In genomic region chr3:119257111-119257510, GRCh38 we compare ENCODE assay signal across 26 cellular contexts. TPM values are rescaled to one million over a fixed set of nuclear protein-coding genes. Genes with fewer than 3 reads are reported as not detected.
DNase-seq lines count a peak whose midpoint lies in the region; ATAC-seq and TF ChIP-seq lines count a peak whose summit lies in the region.
"Had no signal": no experiment of that assay in that cellular context is flagged by ENCODE, and none has a peak within 500 bp of the region (broad histone marks: within the 10 kb centered on the region; RNA-seq: fewer than 3 reads in every experiment).

No MANE protein-coding gene starts in this region.

- H3K27me3 ChIP-seq in esophagus squamous epithelium, result no peaks in the 10 kb centered on the region
- H3K27me3 ChIP-seq: BE2C, cardiac muscle cell, sigmoid colon had no signal

- H3K27ac ChIP-seq in C4-2B (peak overlapping the region; percentile 53), esophagus squamous epithelium (peak overlapping the region; percentile 71 to 86 (median 80))
- H3K27ac ChIP-seq: cardiac muscle cell, sigmoid colon, WERI-Rb-1 had no signal

- peak overlapping the region; percentile 92 for H3K27ac Mint-ChIP-seq in progenitor cell of endocrine pancreas
- no peak overlapping the region for H3K27ac Mint-ChIP-seq in activated T-helper 17 cell treated with anti-CD3 and anti-CD28 coated beads, Interleukin-2, amount 50 U/mL, for 72 hours
- H3K27ac Mint-ChIP-seq: activated CD8-positive, alpha-beta memory T cell treated with anti-CD3 and anti-CD28 coated beads, Interleukin-2, amount 10 ng/mL, durations not matched to agents 7 days and 5 days; activated T-cell treated with anti-CD3 and anti-CD28 coated beads, Interleukin-2, amount 50 U/mL, for 72 hours; nephron progenitor cell had no signal

- H3K4me3 ChIP-seq in LNCaP clone FGC (ENCODE audit: low read depth, low read length) (no peak overlapping the region), esophagus squamous epithelium (no peak overlapping the region)
- H3K4me3 ChIP-seq: cardiac muscle cell, GM12878, sigmoid colon had no signal

- H3K36me3 ChIP-seq in esophagus squamous epithelium, result no peaks in the 10 kb centered on the region
- H3K36me3 ChIP-seq: BE2C, cardiac muscle cell, sigmoid colon, WERI-Rb-1 had no signal

- peaks cover 15% of the 10 kb centered on the region for H3K4me1 Mint-ChIP-seq in progenitor cell of endocrine pancreas (ENCODE audit: low read depth)
- no peaks in the 10 kb centered on the region for H3K4me1 Mint-ChIP-seq in activated T-helper 17 cell treated with anti-CD3 and anti-CD28 coated beads, Interleukin-2, amount 50 U/mL, for 72 hours
- H3K4me1 Mint-ChIP-seq: activated CD8-positive, alpha-beta memory T cell treated with anti-CD3 and anti-CD28 coated beads, Interleukin-2, amount 10 ng/mL, durations not matched to agents 7 days and 5 days had no signal

- no peaks in the 10 kb centered on the region for H3K36me3 Mint-ChIP-seq in progenitor cell of endocrine pancreas (ENCODE audit: insufficient read depth)
- H3K36me3 Mint-ChIP-seq in activated T-helper 17 cell treated with anti-CD3 and anti-CD28 coated beads, Interleukin-2, amount 50 U/mL, for 72 hours (ENCODE audit: low read depth), result no peaks in the 10 kb centered on the region
- H3K36me3 Mint-ChIP-seq: activated CD8-positive, alpha-beta memory T cell treated with anti-CD3 and anti-CD28 coated beads, Interleukin-2, amount 10 ng/mL, durations not matched to agents 7 days and 5 days had no signal

- peak; percentile 74 for DNase-seq in LNCaP clone FGC (ENCODE audit: low read depth)
- DNase-seq in esophagus squamous epithelium (lab: John Stamatoyannopoulos, UW), result no peak
- DNase-seq in progenitor cell of endocrine pancreas (ENCODE audit: low spot score, unreplicated experiment), result no peak
- DNase-seq in midbrain (lab: John Stamatoyannopoulos, UW), result no peak
- DNase-seq in hypothalamus (lab: John Stamatoyannopoulos, UW), result no peak
- DNase-seq in activated naive CD4-positive, alpha-beta T cell treated with Interleukin-2 at 50 U/mL for 16 hours, result no peak
- DNase-seq: activated CD4-positive, alpha-beta T cell treated with anti-CD3 and anti-CD28 coated beads, Interleukin-2, amount 50 U/mL, for 1 hour; activated CD8-positive, alpha-beta memory T cell treated with anti-CD3 and anti-CD28 coated beads, Interleukin-2, amount 10 ng/mL, durations not matched to agents 7 days and 5 days; activated naive CD4-positive, alpha-beta T cell treated with anti-CD3 and anti-CD28 coated beads, Interleukin-2, amount 50 U/mL, for 16 hours; activated T-cell treated with anti-CD3 and anti-CD28 coated beads, Interleukin-2, amount 50 U/mL, for 72 hours; BE2C; COR-L47; dermis blood vessel endothelial cell; Karpas-422; NCI-H1048; NCI-H187 treated with DMSO at 0.1 percent for 48 hours; NCI-H345; NCI-H748 treated with DMSO at 0.1 percent for 48 hours; nephron progenitor cell; sigmoid colon; WERI-Rb-1 had no signal

- no peaks in the 10 kb centered on the region for H3K9me3 ChIP-seq in esophagus squamous epithelium
- H3K9me3 ChIP-seq: BE2C, sigmoid colon had no signal

- intact Hi-C loops in esophagus squamous epithelium (cut with DNase I), result no loop called here

- peaks cover 6% of the 10 kb centered on the region for H3K9me3 Mint-ChIP-seq in progenitor cell of endocrine pancreas (ENCODE audit: low read depth)
- H3K9me3 Mint-ChIP-seq in activated T-helper 17 cell treated with anti-CD3 and anti-CD28 coated beads, Interleukin-2, amount 50 U/mL, for 72 hours, result no peaks in the 10 kb centered on the region
- H3K9me3 Mint-ChIP-seq: activated T-cell treated with anti-CD3 and anti-CD28 coated beads, Interleukin-2, amount 50 U/mL, for 72 hours had no signal

- peaks cover 0 to 27% (median 10%) of the 10 kb centered on the region in 3 donors for H3K4me1 ChIP-seq in esophagus squamous epithelium
- H3K4me1 ChIP-seq: BE2C had no signal

- TF ChIP-seq CTCF in C4-2B (conservative IDR thresholded peaks at IDR 0.05) (no peak), LNCaP clone FGC (IDR thresholded peaks at IDR 0.05; ENCODE audit: control insufficient read depth, extremely low read depth, insufficient read depth) (no peak), esophagus squamous epithelium (IDR thresholded peaks at IDR 0.05) (no peak), progenitor cell of endocrine pancreas (IDR thresholded peaks at IDR 0.05; ENCODE audit: unreplicated experiment) (no peak)

- no peak overlapping the region for H3K4me3 Mint-ChIP-seq in progenitor cell of endocrine pancreas (ENCODE audit: low read depth)
- no peak overlapping the region for H3K4me3 Mint-ChIP-seq in activated T-helper 17 cell treated with anti-CD3 and anti-CD28 coated beads, Interleukin-2, amount 50 U/mL, for 72 hours
- H3K4me3 Mint-ChIP-seq: activated CD8-positive, alpha-beta memory T cell treated with anti-CD3 and anti-CD28 coated beads, Interleukin-2, amount 10 ng/mL, durations not matched to agents 7 days and 5 days; activated T-cell treated with anti-CD3 and anti-CD28 coated beads, Interleukin-2, amount 50 U/mL, for 72 hours; nephron progenitor cell had no signal

- no peak for TF ChIP-seq POLR2A in esophagus squamous epithelium (IDR thresholded peaks at IDR 0.05)

- WGBS in esophagus squamous epithelium, 2 donors, result 62 to 71% methylated on average over 2 of the region's 2 CpGs

- no peak for ATAC-seq in activated T-helper 17 cell treated with anti-CD3 and anti-CD28 coated beads, Interleukin-2, amount 50 U/mL, for 72 hours (replicated peaks)
- ATAC-seq: activated CD8-positive, alpha-beta memory T cell treated with anti-CD3 and anti-CD28 coated beads, Interleukin-2, amount 10 ng/mL, durations not matched to agents 7 days and 5 days; activated T-cell treated with anti-CD3 and anti-CD28 coated beads, Interleukin-2, amount 50 U/mL, for 72 hours; GM12878; left lobe of liver had no signal

- H3K27me3 Mint-ChIP-seq in progenitor cell of endocrine pancreas, result no peaks in the 10 kb centered on the region
- peaks cover 7% of the 10 kb centered on the region for H3K27me3 Mint-ChIP-seq in activated T-helper 17 cell treated with anti-CD3 and anti-CD28 coated beads, Interleukin-2, amount 50 U/mL, for 72 hours

RNA-seq across cellular contexts. Expression of gene B4GALT4, which starts 16.4 kb away (rescaled TPM):
- 10 to 100 TPM; 12.8 to 21.6 (median 15.9) TPM for total RNA-seq in esophagus squamous epithelium
- total RNA-seq in progenitor cell of endocrine pancreas, result 47.9 and 49.0 TPM in 2 replicates
- 10 to 100 TPM; 18.5 to 28.1 TPM for total RNA-seq in activated T-helper 17 cell treated with anti-CD3 and anti-CD28 coated beads, Interleukin-2, amount 50 U/mL, for 72 hours

RNA-seq across cellular contexts. Expression of gene ARHGAP31, which starts 37.1 kb away (rescaled TPM):
- 1 to 10 TPM; 2.7 to 9.3 (median 7.6) TPM for total RNA-seq in esophagus squamous epithelium
- 0.84 and 1.4 TPM in 2 replicates for total RNA-seq in progenitor cell of endocrine pancreas
- 10 to 100 TPM; 11.6 to 14.0 TPM for total RNA-seq in activated T-helper 17 cell treated with anti-CD3 and anti-CD28 coated beads, Interleukin-2, amount 50 U/mL, for 72 hours
